ENCODE assay signal across 1 cellular context in the genomic region with DNA sequence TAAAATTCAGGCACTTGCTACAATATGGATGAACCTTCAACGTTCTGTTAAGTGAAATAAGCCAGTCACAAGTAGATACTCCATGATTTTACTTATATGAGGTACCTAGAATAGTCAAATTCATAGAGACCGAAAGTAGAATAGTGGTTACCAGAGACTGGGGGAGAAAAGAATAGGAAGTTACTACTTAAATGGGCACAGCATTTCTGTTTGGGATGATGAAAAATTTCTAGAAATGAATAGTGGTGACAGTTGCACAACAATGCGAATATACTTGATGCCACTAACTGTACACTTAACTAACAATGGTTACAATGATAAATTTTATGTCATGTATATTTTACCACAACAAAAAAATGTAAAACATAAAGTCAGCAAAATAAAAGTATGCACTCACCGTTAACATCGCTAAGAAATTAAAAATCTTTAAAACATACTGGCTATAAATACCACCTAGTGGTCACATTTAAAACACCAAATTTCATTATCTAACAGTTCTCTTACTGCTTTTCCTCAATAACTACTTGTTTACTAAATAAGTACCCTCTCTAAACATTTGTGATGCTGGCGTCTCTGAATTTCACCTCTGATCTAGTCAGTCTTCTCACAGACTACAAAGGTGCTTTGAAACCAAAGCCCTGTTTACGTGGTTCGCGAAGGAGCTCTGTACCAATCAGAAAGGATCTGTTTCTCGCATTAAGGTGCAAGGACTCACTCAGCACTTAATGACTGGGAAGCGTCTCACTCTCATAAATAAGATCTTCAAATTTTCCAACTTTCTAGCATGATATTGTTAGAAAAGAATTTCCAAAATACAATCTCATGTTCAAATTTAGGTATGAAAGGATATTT.
TF ChIP-seq lines count a peak whose summit lies in the region.

No MANE protein-coding gene starts in this region.

TF ChIP-seq in neural cell, 6 proteins besides CTCF, POLR2A, EP300 and RAD21 (continued from another document):
- TF ChIP-seq, protein P1, sequence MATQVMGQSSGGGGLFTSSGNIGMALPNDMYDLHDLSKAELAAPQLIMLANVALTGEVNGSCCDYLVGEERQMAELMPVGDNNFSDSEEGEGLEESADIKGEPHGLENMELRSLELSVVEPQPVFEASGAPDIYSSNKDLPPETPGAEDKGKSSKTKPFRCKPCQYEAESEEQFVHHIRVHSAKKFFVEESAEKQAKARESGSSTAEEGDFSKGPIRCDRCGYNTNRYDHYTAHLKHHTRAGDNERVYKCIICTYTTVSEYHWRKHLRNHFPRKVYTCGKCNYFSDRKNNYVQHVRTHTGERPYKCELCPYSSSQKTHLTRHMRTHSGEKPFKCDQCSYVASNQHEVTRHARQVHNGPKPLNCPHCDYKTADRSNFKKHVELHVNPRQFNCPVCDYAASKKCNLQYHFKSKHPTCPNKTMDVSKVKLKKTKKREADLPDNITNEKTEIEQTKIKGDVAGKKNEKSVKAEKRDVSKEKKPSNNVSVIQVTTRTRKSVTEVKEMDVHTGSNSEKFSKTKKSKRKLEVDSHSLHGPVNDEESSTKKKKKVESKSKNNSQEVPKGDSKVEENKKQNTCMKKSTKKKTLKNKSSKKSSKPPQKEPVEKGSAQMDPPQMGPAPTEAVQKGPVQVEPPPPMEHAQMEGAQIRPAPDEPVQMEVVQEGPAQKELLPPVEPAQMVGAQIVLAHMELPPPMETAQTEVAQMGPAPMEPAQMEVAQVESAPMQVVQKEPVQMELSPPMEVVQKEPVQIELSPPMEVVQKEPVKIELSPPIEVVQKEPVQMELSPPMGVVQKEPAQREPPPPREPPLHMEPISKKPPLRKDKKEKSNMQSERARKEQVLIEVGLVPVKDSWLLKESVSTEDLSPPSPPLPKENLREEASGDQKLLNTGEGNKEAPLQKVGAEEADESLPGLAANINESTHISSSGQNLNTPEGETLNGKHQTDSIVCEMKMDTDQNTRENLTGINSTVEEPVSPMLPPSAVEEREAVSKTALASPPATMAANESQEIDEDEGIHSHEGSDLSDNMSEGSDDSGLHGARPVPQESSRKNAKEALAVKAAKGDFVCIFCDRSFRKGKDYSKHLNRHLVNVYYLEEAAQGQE (IDR thresholded peaks at IDR 0.05; ENCODE audit: borderline replicate concordance): no peak
- no peak for TF ChIP-seq SMC3 (conservative IDR thresholded peaks at IDR 0.05; ENCODE audit: poor library complexity)
- TF ChIP-seq POLR2AphosphoS5 (IDR thresholded peaks at IDR 0.05): no peak
